In the genomic region with DNA sequence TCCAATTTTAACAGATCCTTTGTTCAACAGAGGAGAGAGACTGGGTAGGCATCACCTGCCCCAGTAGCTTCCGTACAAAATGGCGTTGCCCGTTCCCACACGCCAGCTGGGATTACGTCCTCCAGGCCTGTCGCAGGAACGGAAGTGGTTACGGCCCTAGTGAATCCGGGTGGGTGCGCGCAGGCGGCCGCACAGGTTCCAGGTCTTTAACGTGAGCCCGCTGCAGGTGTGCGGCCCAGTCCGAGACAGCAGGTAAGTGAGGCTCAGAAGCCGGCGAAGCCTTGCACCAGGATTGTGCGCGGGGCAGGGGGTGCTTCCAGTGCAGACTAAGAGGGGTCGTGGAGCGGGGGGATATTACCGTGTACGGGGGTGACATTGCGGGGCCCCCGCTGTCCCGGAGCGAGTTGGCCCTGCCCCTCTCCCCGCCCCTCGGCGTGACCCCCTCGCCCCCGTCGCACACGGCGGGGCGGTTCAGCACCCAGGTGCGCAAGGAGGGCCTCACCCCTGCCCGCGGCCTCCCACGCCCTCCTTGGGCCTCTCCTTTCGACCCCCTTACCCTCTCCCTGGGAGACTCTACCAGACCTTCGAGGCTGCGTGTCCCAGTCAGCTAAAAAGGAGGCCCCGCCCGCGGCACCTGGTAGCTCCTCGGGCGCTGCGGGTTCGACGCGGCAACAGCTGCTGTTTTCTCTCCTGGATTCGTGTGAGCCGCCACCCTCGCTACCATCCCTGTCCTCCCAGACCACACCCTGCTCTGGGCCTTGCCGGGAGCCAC, we compare ENCODE assay signal across 1 cellular context.
A peak's percentile ranks its signal among the peaks of the same experiment; 100 is the strongest.
TF ChIP-seq lines count a peak whose summit lies in the region.

A gene with protein sequence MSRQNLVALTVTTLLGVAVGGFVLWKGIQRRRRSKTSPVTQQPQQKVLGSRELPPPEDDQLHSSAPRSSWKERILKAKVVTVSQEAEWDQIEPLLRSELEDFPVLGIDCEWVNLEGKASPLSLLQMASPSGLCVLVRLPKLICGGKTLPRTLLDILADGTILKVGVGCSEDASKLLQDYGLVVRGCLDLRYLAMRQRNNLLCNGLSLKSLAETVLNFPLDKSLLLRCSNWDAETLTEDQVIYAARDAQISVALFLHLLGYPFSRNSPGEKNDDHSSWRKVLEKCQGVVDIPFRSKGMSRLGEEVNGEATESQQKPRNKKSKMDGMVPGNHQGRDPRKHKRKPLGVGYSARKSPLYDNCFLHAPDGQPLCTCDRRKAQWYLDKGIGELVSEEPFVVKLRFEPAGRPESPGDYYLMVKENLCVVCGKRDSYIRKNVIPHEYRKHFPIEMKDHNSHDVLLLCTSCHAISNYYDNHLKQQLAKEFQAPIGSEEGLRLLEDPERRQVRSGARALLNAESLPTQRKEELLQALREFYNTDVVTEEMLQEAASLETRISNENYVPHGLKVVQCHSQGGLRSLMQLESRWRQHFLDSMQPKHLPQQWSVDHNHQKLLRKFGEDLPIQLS (plus strand): TSS at position 159 of the 772 bp plus-strand sequence. CDS start 17,973 bp downstream, outside the sequence.

TF ChIP-seq in HepG2, 621 proteins besides CTCF, POLR2A, EP300 and RAD21 (continued from another document and continues in another):
- TF ChIP-seq ZNF572 (CRISPR knock-in tag; IDR thresholded peaks at IDR 0.05) (0 out of 2 replicates have a peak, but pooled peaks have one; percentile 37), YY1 (IDR thresholded peaks at IDR 0.05; ENCODE audit: insufficient read depth, insufficient replicate concordance, low read depth, low read length) (peak; percentile 99), HOXA7 (CRISPR knock-in tag; IDR thresholded peaks at IDR 0.05) (no peak), FOXK1 (CRISPR knock-in tag; IDR thresholded peaks at IDR 0.05; ENCODE audit: borderline replicate concordance, low read depth) (peak; percentile 78; the same call in 1 of the 2 replicates), ZNF567 (CRISPR knock-in tag; IDR thresholded peaks at IDR 0.05; ENCODE audit: borderline replicate concordance) (no peak), TAF1 (CRISPR knock-in tag; IDR thresholded peaks at IDR 0.05) (peak; percentile 58; the same call in 1 of the 2 replicates), ZNF891 (CRISPR knock-in tag; IDR thresholded peaks at IDR 0.05) (peak; percentile 38; the same call in 1 of the 2 replicates), ZNF20 (CRISPR knock-in tag; IDR thresholded peaks at IDR 0.05) (peak; percentile 74; the same call in 1 of the 2 replicates), ZNF354B (CRISPR knock-in tag; IDR thresholded peaks at IDR 0.05) (no peak), TBL1XR1 (IDR thresholded peaks at IDR 0.05; ENCODE audit: borderline replicate concordance, low read length, partially characterized antibody) (no peak), SAFB2 (CRISPR knock-in tag; IDR thresholded peaks at IDR 0.05; ENCODE audit: borderline replicate concordance, low read depth) (no peak), ZNF501 (CRISPR knock-in tag; IDR thresholded peaks at IDR 0.05) (peak; percentile 74), ZNF792 (CRISPR knock-in tag; IDR thresholded peaks at IDR 0.05) (peak; percentile 80), SETDB1 (CRISPR knock-in tag; IDR thresholded peaks at IDR 0.05; ENCODE audit: borderline replicate concordance) (no peak), ZNF776 (CRISPR knock-in tag; IDR thresholded peaks at IDR 0.05) (no peak), SPEN (CRISPR knock-in tag; IDR thresholded peaks at IDR 0.05; ENCODE audit: low read depth) (peak; percentile 75; the same call in 1 of the 2 replicates), FOXA1 (IDR thresholded peaks at IDR 0.05) (no peak), FOXA1 (CRISPR knock-in tag; IDR thresholded peaks at IDR 0.05) (no peak), REL (CRISPR knock-in tag; conservative IDR thresholded peaks at IDR 0.05) (no peak), THYN1 (CRISPR knock-in tag; IDR thresholded peaks at IDR 0.05; ENCODE audit: borderline replicate concordance, low read depth) (no peak), ZNF644 (CRISPR knock-in tag; IDR thresholded peaks at IDR 0.05; ENCODE audit: low read depth) (no peak), HNRNPUL1 (IDR thresholded peaks at IDR 0.05; ENCODE audit: low read depth, low read length) (no peak), SATB2 (CRISPR knock-in tag; IDR thresholded peaks at IDR 0.05) (no peak), POLR2G (IDR thresholded peaks at IDR 0.05; ENCODE audit: low read depth, low read length) (peak; percentile 70), ZNF121 (CRISPR knock-in tag; IDR thresholded peaks at IDR 0.05) (no peak), POLR2AphosphoS5 (IDR thresholded peaks at IDR 0.05; ENCODE audit: low read depth, low read length) (peak; percentile 61; the same call in 1 of the 2 replicates), ZNF496 (CRISPR knock-in tag; IDR thresholded peaks at IDR 0.05; ENCODE audit: insufficient replicate concordance) (no peak), ZNF543 (CRISPR knock-in tag; IDR thresholded peaks at IDR 0.05) (peak; percentile 91), ZFP41 (CRISPR knock-in tag; IDR thresholded peaks at IDR 0.05; ENCODE audit: borderline replicate concordance) (no peak), GZF1 (CRISPR knock-in tag; IDR thresholded peaks at IDR 0.05) (no peak), ZNF598 (CRISPR knock-in tag; IDR thresholded peaks at IDR 0.05; ENCODE audit: borderline replicate concordance) (no peak), GTF3A (CRISPR knock-in tag; conservative IDR thresholded peaks at IDR 0.05) (peak; percentile 70; the same call in 1 of the 2 replicates), NFYB (CRISPR knock-in tag; IDR thresholded peaks at IDR 0.05) (peak; percentile 36; the same call in 1 of the 2 replicates), KLF15 (CRISPR knock-in tag; IDR thresholded peaks at IDR 0.05; ENCODE audit: borderline replicate concordance) (peak; percentile 77; the same call in 1 of the 2 replicates), HDAC6 (IDR thresholded peaks at IDR 0.05; ENCODE audit: low read depth, low read length) (no peak), ZNF615 (CRISPR knock-in tag; IDR thresholded peaks at IDR 0.05; ENCODE audit: borderline replicate concordance) (no peak), REXO4 (CRISPR knock-in tag; IDR thresholded peaks at IDR 0.05; ENCODE audit: borderline replicate concordance) (no peak)
- TF ChIP-seq, protein P1, sequence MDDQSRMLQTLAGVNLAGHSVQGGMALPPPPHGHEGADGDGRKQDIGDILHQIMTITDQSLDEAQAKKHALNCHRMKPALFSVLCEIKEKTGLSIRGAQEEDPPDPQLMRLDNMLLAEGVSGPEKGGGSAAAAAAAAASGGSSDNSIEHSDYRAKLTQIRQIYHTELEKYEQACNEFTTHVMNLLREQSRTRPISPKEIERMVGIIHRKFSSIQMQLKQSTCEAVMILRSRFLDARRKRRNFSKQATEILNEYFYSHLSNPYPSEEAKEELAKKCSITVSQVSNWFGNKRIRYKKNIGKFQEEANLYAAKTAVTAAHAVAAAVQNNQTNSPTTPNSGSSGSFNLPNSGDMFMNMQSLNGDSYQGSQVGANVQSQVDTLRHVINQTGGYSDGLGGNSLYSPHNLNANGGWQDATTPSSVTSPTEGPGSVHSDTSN (CRISPR knock-in tag; IDR thresholded peaks at IDR 0.05; ENCODE audit: borderline replicate concordance) = no peak
- TF ChIP-seq, protein P2, sequence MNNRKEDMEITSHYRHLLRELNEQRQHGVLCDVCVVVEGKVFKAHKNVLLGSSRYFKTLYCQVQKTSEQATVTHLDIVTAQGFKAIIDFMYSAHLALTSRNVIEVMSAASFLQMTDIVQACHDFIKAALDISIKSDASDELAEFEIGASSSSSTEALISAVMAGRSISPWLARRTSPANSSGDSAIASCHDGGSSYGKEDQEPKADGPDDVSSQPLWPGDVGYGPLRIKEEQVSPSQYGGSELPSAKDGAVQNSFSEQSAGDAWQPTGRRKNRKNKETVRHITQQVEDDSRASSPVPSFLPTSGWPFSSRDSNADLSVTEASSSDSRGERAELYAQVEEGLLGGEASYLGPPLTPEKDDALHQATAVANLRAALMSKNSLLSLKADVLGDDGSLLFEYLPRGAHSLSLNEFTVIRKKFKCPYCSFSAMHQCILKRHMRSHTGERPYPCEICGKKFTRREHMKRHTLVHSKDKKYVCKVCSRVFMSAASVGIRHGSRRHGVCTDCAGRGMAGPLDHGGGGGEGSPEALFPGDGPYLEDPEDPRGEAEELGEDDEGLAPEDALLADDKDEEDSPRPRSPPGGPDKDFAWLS (CRISPR knock-in tag; IDR thresholded peaks at IDR 0.05; ENCODE audit: borderline replicate concordance) = no peak
- TF ChIP-seq, protein P3, sequence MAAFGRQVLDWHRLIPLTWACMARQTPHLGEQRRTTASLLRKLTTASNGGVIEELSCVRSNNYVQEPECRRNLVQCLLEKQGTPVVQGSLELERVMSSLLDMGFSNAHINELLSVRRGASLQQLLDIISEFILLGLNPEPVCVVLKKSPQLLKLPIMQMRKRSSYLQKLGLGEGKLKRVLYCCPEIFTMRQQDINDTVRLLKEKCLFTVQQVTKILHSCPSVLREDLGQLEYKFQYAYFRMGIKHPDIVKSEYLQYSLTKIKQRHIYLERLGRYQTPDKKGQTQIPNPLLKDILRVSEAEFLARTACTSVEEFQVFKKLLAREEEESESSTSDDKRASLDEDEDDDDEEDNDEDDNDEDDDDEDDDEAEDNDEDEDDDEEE (CRISPR knock-in tag; IDR thresholded peaks at IDR 0.05) = 0 out of 2 replicates have a peak, but pooled peaks have one; percentile 9
- TF ChIP-seq, protein P4, sequence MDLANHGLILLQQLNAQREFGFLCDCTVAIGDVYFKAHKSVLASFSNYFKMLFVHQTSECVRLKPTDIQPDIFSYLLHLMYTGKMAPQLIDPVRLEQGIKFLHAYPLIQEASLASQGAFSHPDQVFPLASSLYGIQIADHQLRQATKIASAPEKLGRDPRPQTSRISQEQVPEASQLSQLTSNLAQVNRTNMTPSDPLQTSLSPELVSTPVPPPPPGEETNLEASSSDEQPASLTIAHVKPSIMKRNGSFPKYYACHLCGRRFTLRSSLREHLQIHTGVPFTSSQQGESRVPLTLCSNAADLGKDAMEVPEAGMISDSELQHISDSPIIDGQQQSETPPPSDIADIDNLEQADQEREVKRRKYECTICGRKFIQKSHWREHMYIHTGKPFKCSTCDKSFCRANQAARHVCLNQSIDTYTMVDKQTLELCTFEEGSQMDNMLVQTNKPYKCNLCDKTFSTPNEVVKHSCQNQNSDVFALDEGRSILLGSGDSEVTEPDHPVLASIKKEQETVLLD (CRISPR knock-in tag; IDR thresholded peaks at IDR 0.05; ENCODE audit: low read depth) = no peak
- TF ChIP-seq, protein P5, sequence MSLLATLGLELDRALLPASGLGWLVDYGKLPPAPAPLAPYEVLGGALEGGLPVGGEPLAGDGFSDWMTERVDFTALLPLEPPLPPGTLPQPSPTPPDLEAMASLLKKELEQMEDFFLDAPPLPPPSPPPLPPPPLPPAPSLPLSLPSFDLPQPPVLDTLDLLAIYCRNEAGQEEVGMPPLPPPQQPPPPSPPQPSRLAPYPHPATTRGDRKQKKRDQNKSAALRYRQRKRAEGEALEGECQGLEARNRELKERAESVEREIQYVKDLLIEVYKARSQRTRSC (CRISPR knock-in tag; IDR thresholded peaks at IDR 0.05; ENCODE audit: low read depth) = peak; percentile 83; the same call in 1 of the 2 replicates
- TF ChIP-seq, protein P6, sequence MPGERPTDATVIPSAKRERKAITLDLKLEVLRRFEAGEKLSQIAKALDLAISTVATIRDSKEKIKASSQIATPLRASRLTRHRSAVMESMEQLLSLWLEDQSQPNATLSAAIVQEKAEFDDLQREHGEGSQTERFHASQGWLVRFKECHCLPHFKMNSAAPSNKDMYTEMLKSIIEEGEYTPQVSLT (CRISPR knock-in tag; IDR thresholded peaks at IDR 0.05; ENCODE audit: borderline replicate concordance, low read depth) = no peak
- TF ChIP-seq, protein P7, sequence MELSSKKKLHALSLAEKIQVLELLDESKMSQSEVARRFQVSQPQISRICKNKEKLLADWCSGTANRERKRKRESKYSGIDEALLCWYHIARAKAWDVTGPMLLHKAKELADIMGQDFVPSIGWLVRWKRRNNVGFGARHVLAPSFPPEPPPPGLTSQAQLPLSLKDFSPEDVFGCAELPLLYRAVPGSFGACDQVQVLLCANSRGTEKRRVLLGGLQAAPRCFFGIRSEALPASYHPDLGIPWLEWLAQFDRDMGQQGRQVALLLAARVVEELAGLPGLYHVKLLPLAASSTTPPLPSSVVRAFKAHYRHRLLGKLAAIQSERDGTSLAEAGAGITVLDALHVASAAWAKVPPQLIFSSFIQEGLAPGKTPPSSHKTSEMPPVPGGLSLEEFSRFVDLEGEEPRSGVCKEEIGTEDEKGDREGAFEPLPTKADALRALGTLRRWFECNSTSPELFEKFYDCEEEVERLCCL (CRISPR knock-in tag; IDR thresholded peaks at IDR 0.05; ENCODE audit: borderline replicate concordance) = no peak
- TF ChIP-seq, protein P8, sequence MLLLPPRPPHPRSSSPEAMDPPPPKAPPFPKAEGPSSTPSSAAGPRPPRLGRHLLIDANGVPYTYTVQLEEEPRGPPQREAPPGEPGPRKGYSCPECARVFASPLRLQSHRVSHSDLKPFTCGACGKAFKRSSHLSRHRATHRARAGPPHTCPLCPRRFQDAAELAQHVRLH (CRISPR knock-in tag; IDR thresholded peaks at IDR 0.05; ENCODE audit: borderline replicate concordance, low read depth) = peak; percentile 33; the same call in 1 of the 2 replicates
- TF ChIP-seq, protein P9, sequence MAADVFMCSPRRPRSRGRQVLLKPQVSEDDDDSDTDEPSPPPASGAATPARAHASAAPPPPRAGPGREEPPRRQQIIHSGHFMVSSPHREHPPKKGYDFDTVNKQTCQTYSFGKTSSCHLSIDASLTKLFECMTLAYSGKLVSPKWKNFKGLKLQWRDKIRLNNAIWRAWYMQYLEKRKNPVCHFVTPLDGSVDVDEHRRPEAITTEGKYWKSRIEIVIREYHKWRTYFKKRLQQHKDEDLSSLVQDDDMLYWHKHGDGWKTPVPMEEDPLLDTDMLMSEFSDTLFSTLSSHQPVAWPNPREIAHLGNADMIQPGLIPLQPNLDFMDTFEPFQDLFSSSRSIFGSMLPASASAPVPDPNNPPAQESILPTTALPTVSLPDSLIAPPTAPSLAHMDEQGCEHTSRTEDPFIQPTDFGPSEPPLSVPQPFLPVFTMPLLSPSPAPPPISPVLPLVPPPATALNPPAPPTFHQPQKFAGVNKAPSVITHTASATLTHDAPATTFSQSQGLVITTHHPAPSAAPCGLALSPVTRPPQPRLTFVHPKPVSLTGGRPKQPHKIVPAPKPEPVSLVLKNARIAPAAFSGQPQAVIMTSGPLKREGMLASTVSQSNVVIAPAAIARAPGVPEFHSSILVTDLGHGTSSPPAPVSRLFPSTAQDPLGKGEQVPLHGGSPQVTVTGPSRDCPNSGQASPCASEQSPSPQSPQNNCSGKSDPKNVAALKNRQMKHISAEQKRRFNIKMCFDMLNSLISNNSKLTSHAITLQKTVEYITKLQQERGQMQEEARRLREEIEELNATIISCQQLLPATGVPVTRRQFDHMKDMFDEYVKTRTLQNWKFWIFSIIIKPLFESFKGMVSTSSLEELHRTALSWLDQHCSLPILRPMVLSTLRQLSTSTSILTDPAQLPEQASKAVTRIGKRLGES (CRISPR knock-in tag; IDR thresholded peaks at IDR 0.05; ENCODE audit: borderline replicate concordance) = no peak
- TF ChIP-seq, protein P10, sequence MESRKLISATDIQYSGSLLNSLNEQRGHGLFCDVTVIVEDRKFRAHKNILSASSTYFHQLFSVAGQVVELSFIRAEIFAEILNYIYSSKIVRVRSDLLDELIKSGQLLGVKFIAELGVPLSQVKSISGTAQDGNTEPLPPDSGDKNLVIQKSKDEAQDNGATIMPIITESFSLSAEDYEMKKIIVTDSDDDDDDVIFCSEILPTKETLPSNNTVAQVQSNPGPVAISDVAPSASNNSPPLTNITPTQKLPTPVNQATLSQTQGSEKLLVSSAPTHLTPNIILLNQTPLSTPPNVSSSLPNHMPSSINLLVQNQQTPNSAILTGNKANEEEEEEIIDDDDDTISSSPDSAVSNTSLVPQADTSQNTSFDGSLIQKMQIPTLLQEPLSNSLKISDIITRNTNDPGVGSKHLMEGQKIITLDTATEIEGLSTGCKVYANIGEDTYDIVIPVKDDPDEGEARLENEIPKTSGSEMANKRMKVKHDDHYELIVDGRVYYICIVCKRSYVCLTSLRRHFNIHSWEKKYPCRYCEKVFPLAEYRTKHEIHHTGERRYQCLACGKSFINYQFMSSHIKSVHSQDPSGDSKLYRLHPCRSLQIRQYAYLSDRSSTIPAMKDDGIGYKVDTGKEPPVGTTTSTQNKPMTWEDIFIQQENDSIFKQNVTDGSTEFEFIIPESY (CRISPR knock-in tag; IDR thresholded peaks at IDR 0.05) = 0 out of 2 replicates have a peak, but pooled peaks have one; percentile 45
